11 cellular contexts compared by ENCODE assay signal in genomic region chr13:95457294-95457693, GRCh38.
A peak's percentile ranks its signal among the peaks of the same experiment; 100 is the strongest.
DNase-seq lines count a peak whose midpoint lies in the region; ATAC-seq and TF ChIP-seq lines count a peak whose summit lies in the region.
"Had no signal": no experiment of that assay in that cellular context is flagged by ENCODE, and none has a peak within 500 bp of the region (broad histone marks: within the 10 kb centered on the region; RNA-seq: fewer than 3 reads in every experiment).

No MANE protein-coding gene starts in this region.

- H3K4me3 Mint-ChIP-seq in natural killer cell, result no peak overlapping the region
- no peak overlapping the region for H3K4me3 Mint-ChIP-seq in natural killer cell treated with Interleukin-12 subunit alpha and Interleukin-12 subunit beta and Interleukin-15 and Interleukin-18, amount 100 ng/mL, for 72 hours

- peaks cover 5 to 6% of the 10 kb centered on the region in 2 donors for H3K9me3 Mint-ChIP-seq in natural killer cell
- H3K9me3 Mint-ChIP-seq in natural killer cell treated with Interleukin-12 subunit alpha and Interleukin-12 subunit beta and Interleukin-15 and Interleukin-18, amount 100 ng/mL, for 72 hours, result peaks cover 9% of the 10 kb centered on the region

- peak in 2 of 3 donors; percentile 29 to 54 for ATAC-seq in natural killer cell
- no peak for ATAC-seq in natural killer cell treated with Interleukin-12 subunit alpha and Interleukin-12 subunit beta and Interleukin-15 and Interleukin-18, amount 100 ng/mL, for 72 hours
- peak; percentile 99 for ATAC-seq in HG02588 (IDR thresholded peaks at IDR 0.05; ENCODE audit: unreplicated experiment)
- ATAC-seq in HG03521 (IDR thresholded peaks at IDR 0.05; ENCODE audit: unreplicated experiment), result peak; percentile 99
- ATAC-seq: HCT116 had no signal

- no peak overlapping the region for H3K27ac Mint-ChIP-seq in natural killer cell
- H3K27ac Mint-ChIP-seq in natural killer cell treated with Interleukin-12 subunit alpha and Interleukin-12 subunit beta and Interleukin-15 and Interleukin-18, amount 100 ng/mL, for 72 hours, result no peak overlapping the region

- intact Hi-C loops in natural killer cell (cut with micrococcal nuclease), result no loop called here

- peaks cover 11% of the 10 kb centered on the region for H3K36me3 Mint-ChIP-seq in natural killer cell
- peaks cover 9% of the 10 kb centered on the region for H3K36me3 Mint-ChIP-seq in natural killer cell treated with Interleukin-12 subunit alpha and Interleukin-12 subunit beta and Interleukin-15 and Interleukin-18, amount 100 ng/mL, for 72 hours

- no peak for TF ChIP-seq CTCF in natural killer cell (IDR thresholded peaks at IDR 0.05)
- no peak for TF ChIP-seq CTCF in foreskin fibroblast (IDR thresholded peaks at IDR 0.05; ENCODE audit: low read depth, low read length)

- H3K27me3 Mint-ChIP-seq in natural killer cell (ENCODE audit: low read depth in 2 of 2), result no peaks in the 10 kb centered on the region
- H3K27me3 Mint-ChIP-seq in natural killer cell treated with Interleukin-12 subunit alpha and Interleukin-12 subunit beta and Interleukin-15 and Interleukin-18, amount 100 ng/mL, for 72 hours, result peaks cover 0 to 8% of the 10 kb centered on the region in 2 donors

- no peak for DNase-seq in natural killer cell
- no peak for DNase-seq in natural killer cell treated with Interleukin-12 subunit alpha and Interleukin-12 subunit beta and Interleukin-15 and Interleukin-18, amount 100 ng/mL, for 72 hours (ENCODE audit: low spot score)
- DNase-seq in amniotic stem cell (lab: John Stamatoyannopoulos, UW), result no peak
- DNase-seq in HPDE6-E6E7 (ENCODE audit: extremely low spot score), result no peak
- no peak for DNase-seq in DMS153 (lab: John Stamatoyannopoulos, UW)
- no peak for DNase-seq in foreskin fibroblast
- DNase-seq: NCI-H2227 treated with DMSO at 0.1 percent for 48 hours; stimulated activated CD4-positive, alpha-beta T cell treated with anti-CD3 and anti-CD28 coated beads, Interleukin-4, amount 100 ng/mL, for 24 hours had no signal

- no peak overlapping the region for H3K4me3 ChIP-seq in foreskin fibroblast (ENCODE audit: low read depth in 1 of 2, low read length in 2 of 2)

- peaks cover 12 to 13% of the 10 kb centered on the region in 2 donors for H3K4me1 Mint-ChIP-seq in natural killer cell
- peaks cover 8 to 15% of the 10 kb centered on the region in 2 donors for H3K4me1 Mint-ChIP-seq in natural killer cell treated with Interleukin-12 subunit alpha and Interleukin-12 subunit beta and Interleukin-15 and Interleukin-18, amount 100 ng/mL, for 72 hours (ENCODE audit: low read depth in 2 of 2)

Comparison
In these comparisons a context has a peak if more than half of its experiments do, and no peak if none do; other contexts are left out.
1. ATAC-seq: peak in natural killer cell (2 of 3), HG02588 (single experiment) and HG03521 (single experiment); none in natural killer cell treated with Interleukin-12 subunit alpha and Interleukin-12 subunit beta and Interleukin-15 and Interleukin-18, amount 100 ng/mL, for 72 hours (0 of 2).